23 cellular contexts compared by ENCODE assay signal in the genomic region with DNA sequence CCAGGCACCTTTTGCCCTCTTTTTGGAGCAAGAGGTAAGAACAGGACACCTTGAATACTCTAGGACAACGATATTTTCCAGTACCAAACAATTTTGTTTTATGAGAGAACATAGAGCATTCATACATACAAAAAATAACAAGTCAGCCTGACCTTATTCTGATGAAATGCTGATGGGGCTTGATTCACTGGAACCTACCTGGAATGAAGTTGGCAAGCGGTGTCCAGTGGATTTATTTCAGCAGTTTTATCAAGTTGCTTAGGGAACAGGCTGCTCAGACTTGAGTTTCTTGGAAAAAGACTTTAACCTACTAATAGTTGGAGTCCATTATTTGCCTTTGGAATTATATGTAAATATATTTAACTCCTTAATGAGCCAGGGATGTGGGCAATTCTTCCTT.
DNase-seq lines count a peak whose midpoint lies in the region; ATAC-seq, FAIRE-seq and TF ChIP-seq lines count a peak whose summit lies in the region.
"Had no signal": no experiment of that assay in that cellular context is flagged by ENCODE, and none has a peak within 500 bp of the region (broad histone marks: within the 10 kb centered on the region; RNA-seq: fewer than 3 reads in every experiment).

No MANE protein-coding gene starts in this region.

- TF ChIP-seq EP300 in HepG2 (IDR thresholded peaks at IDR 0.05; ENCODE audit: low read depth in 2 of 2, low read length in 2 of 2) (no peak), HepG2 (CRISPR knock-in tag; IDR thresholded peaks at IDR 0.05; ENCODE audit: borderline replicate concordance) (no peak)

- H3K36me3 ChIP-seq in right lobe of liver (no peaks in the 10 kb centered on the region), HepG2 (replicated peaks in 1 of 2; ENCODE audit: control insufficient read depth in 1 of 2, insufficient read depth in 2 of 2, low read length in 2 of 2) (no peaks in the 10 kb centered on the region), thyroid gland (no peaks in the 10 kb centered on the region)
- H3K36me3 ChIP-seq: BE2C; BLaER1 treated with 17β-estradiol and CSF1 and Interleukin-3, amounts not matched to agents 10 nM and 100 nM; HAP-1 had no signal

- H3K27me3 ChIP-seq in right lobe of liver, result no peaks in the 10 kb centered on the region
- H3K27me3 ChIP-seq in HepG2 (ENCODE audit: control insufficient read depth in 1 of 2, insufficient read depth in 2 of 2, low read length in 2 of 2), result no peaks in the 10 kb centered on the region; a peak in 2 of 5 replicates
- no peaks in the 10 kb centered on the region for H3K27me3 ChIP-seq in thyroid gland
- H3K27me3 ChIP-seq: BE2C; BLaER1 treated with 17β-estradiol and CSF1 and Interleukin-3, amounts not matched to agents 10 nM and 100 nM had no signal

- no TSS peak for BruUV-seq in HepG2 (replicated peaks; lab: Mats Ljungman, UMichigan)

- H3K4me3 ChIP-seq in right lobe of liver (no peak overlapping the region), HepG2 (replicated peaks in 1 of 3; ENCODE audit: insufficient read depth in 1 of 3, low read depth in 2 of 3, low read length in 3 of 3) (no peak overlapping the region), thyroid gland (replicated peaks in 1 of 3) (no peak overlapping the region)
- H3K4me3 ChIP-seq: BLaER1 treated with 17β-estradiol and CSF1 and Interleukin-3, amounts not matched to agents 10 nM and 100 nM; HAP-1 had no signal

- H2AFZ ChIP-seq in HepG2 (ENCODE audit: low read length), result no peak overlapping the region

- no peaks in the 10 kb centered on the region for H3K4me1 ChIP-seq in right lobe of liver
- H3K4me1 ChIP-seq in HepG2 (ENCODE audit: insufficient read depth, low read length), result no peaks in the 10 kb centered on the region; the same call in 1 of the 2 replicates
- H3K4me1 ChIP-seq in thyroid gland, result peaks cover 21 to 29% of the 10 kb centered on the region in 2 donors
- H3K4me1 ChIP-seq: BE2C had no signal

- CTCF ChIA-PET in HepG2 (lab: Yijun Ruan, JAX; ENCODE audit: low intra/inter-chr PET ratio, low total read pairs), result no interaction called here

- H3K4me2 ChIP-seq in HepG2 (ENCODE audit: low read depth, low read length), result no peak overlapping the region

- H3K9me3 ChIP-seq in right lobe of liver (no peaks in the 10 kb centered on the region), HepG2 (ENCODE audit: low read length) (no peaks in the 10 kb centered on the region), thyroid gland (no peaks in the 10 kb centered on the region)
- H3K9me3 ChIP-seq: BE2C; BLaER1 treated with 17β-estradiol and CSF1 and Interleukin-3, amounts not matched to agents 10 nM and 100 nM; HAP-1 had no signal

- no peak for DNase-seq in right lobe of liver
- no peak for DNase-seq in HepG2 (ENCODE audit: low spot score)
- DNase-seq in left lobe of liver (ENCODE audit: low spot score), result no peak
- peak; percentile 27 to 53 for DNase-seq in thyroid gland
- no peak for DNase-seq in DMS153 (lab: John Stamatoyannopoulos, UW)
- DNase-seq: ACHN; AML-193; BE2C; CD4-positive, alpha-beta T cell; CD8-positive, alpha-beta memory T cell; DMS 273 treated with DMSO at 0.1 percent for 48 hours; DMS53; DMS79 treated with DMSO at 0.1 percent for 48 hours; GF-D8; GOT3; HFFc6 had no signal

- 50% methylated on average over 1 of the region's 2 CpGs for WGBS in right lobe of liver (ENCODE audit: insufficient coverage, low coverage, low lambda C conversion rate, missing lambda C conversion rate)
- 25% methylated on average over 2 of the region's 2 CpGs for WGBS in HepG2 (ENCODE audit: low lambda C conversion rate)
- 85 to 90% methylated on average over 2 of the region's 2 CpGs for WGBS in thyroid gland, 2 donors

- H3K27ac ChIP-seq in right lobe of liver, result no peak overlapping the region
- H3K27ac ChIP-seq in HepG2 (ENCODE audit: extremely low read length, insufficient read depth, low read length), result no peak overlapping the region
- peak overlapping the region in 1 of 3 donors; percentile 29 for H3K27ac ChIP-seq in thyroid gland
- H3K27ac ChIP-seq: 22Rv1; BLaER1 treated with 17β-estradiol and CSF1 and Interleukin-3, amounts not matched to agents 10 nM and 100 nM had no signal

- ATAC-seq in right lobe of liver (peak in 3 of 4 donors; percentile 28 to 38 (median 30)), HepG2 (no peak), left lobe of liver (peak; percentile 54), GM18519 (IDR thresholded peaks at IDR 0.05; ENCODE audit: low FRiP score, unreplicated experiment) (no peak)

- H3K79me2 ChIP-seq in HepG2 (ENCODE audit: insufficient read depth, low read length), result no peaks in the 10 kb centered on the region

- TF ChIP-seq POLR2A in right lobe of liver (IDR thresholded peaks at IDR 0.05) (no peak), HepG2 (IDR thresholded peaks at IDR 0.05; ENCODE audit: insufficient read depth in 1 of 2, low read depth in 2 of 2, low read length in 2 of 2) (no peak), thyroid gland (IDR thresholded peaks at IDR 0.05) (no peak)

- TF ChIP-seq CTCF in right lobe of liver (IDR thresholded peaks at IDR 0.05), result no peak
- no peak for TF ChIP-seq CTCF in HepG2 (CRISPR knock-in tag; IDR thresholded peaks at IDR 0.05)
- no peak for TF ChIP-seq CTCF in thyroid gland (IDR thresholded peaks at IDR 0.05)

- H3K9ac ChIP-seq in HepG2 (ENCODE audit: insufficient read depth, low read depth, low read length), result no peak overlapping the region
- H3K9ac ChIP-seq: BLaER1 treated with 17β-estradiol and CSF1 and Interleukin-3, amounts not matched to agents 10 nM and 100 nM had no signal

- no peak for TF ChIP-seq RAD21 in HepG2 (CRISPR knock-in tag; IDR thresholded peaks at IDR 0.05)

- no peak for FAIRE-seq in HepG2 (lab: Jason Lieb, UNC)
- FAIRE-seq: A204.1, GM12891, H54 had no signal

- intact Hi-C loops in right lobe of liver (cut with DNase I), result no loop called here
- intact Hi-C loops in HepG2 (cut with micrococcal nuclease; ENCODE audit: unreplicated experiment), result no loop called here
- intact Hi-C loops in thyroid gland (cut with DNase I), result no loop called here

- POLR2A ChIA-PET in HepG2 (lab: Yijun Ruan, JAX), result no interaction called here

- H4K20me1 ChIP-seq in HepG2 (ENCODE audit: insufficient read depth, low read length), result no peaks in the 10 kb centered on the region
- H4K20me1 ChIP-seq: BLaER1 treated with 17β-estradiol and CSF1 and Interleukin-3, amounts not matched to agents 10 nM and 100 nM had no signal

- in situ Hi-C loops in HepG2 (cut with HindIII; ENCODE audit: extremely low pct_ligation_motif_present, low pct_unique_long_range_greater_than_20kb), result no loop called here

TF ChIP-seq in HepG2, 621 proteins besides CTCF, POLR2A, EP300 and RAD21 (continues in another document):
- TF ChIP-seq ZNF598 (CRISPR knock-in tag; IDR thresholded peaks at IDR 0.05; ENCODE audit: borderline replicate concordance), result no peak
- no peak for TF ChIP-seq ZNF687 (CRISPR knock-in tag; IDR thresholded peaks at IDR 0.05)
- TF ChIP-seq, protein P1, sequence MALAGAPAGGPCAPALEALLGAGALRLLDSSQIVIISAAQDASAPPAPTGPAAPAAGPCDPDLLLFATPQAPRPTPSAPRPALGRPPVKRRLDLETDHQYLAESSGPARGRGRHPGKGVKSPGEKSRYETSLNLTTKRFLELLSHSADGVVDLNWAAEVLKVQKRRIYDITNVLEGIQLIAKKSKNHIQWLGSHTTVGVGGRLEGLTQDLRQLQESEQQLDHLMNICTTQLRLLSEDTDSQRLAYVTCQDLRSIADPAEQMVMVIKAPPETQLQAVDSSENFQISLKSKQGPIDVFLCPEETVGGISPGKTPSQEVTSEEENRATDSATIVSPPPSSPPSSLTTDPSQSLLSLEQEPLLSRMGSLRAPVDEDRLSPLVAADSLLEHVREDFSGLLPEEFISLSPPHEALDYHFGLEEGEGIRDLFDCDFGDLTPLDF (CRISPR knock-in tag; IDR thresholded peaks at IDR 0.05), result no peak
- no peak for TF ChIP-seq PAF1 (CRISPR knock-in tag; IDR thresholded peaks at IDR 0.05)
- no peak for TF ChIP-seq FOXA1 (IDR thresholded peaks at IDR 0.05)
- TF ChIP-seq FOXA1 (CRISPR knock-in tag; IDR thresholded peaks at IDR 0.05), result no peak
- TF ChIP-seq NFYB (CRISPR knock-in tag; IDR thresholded peaks at IDR 0.05), result no peak
- TF ChIP-seq ZNF256 (CRISPR knock-in tag; conservative IDR thresholded peaks at IDR 0.05), result no peak
- TF ChIP-seq FOXP1 (IDR thresholded peaks at IDR 0.05), result no peak
- no peak for TF ChIP-seq FOXP1 (CRISPR knock-in tag; IDR thresholded peaks at IDR 0.05)
- TF ChIP-seq ZNF225 (CRISPR knock-in tag; IDR thresholded peaks at IDR 0.05), result no peak

Comparison
In these comparisons a context has a peak if more than half of its experiments do, and no peak if none do; other contexts are left out.
1. ATAC-seq: peak in right lobe of liver (3 of 4) and left lobe of liver (single experiment); none in HepG2 (single experiment) and GM18519 (single experiment).
2. DNase-seq: peak in thyroid gland (2 of 2); none in right lobe of liver (0 of 3), HepG2 (single experiment), left lobe of liver (single experiment) and DMS153 (single experiment).